Comparison of ENCODE assay signal across 7 cellular contexts in genomic region chr1:206717237-206717989, GRCh38. TPM values are rescaled to one million over a fixed set of nuclear protein-coding genes. Genes with fewer than 3 reads are reported as not detected.
DNase-seq lines count a peak whose midpoint lies in the region; ATAC-seq and TF ChIP-seq lines count a peak whose summit lies in the region.

No MANE protein-coding gene starts in this region.

- H2AFZ ChIP-seq in GM23338 (no peak overlapping the region), neuronal stem cell (ENCODE audit: low read length) (no peak overlapping the region)

- no peak overlapping the region for H4K8ac ChIP-seq in neuronal stem cell (ENCODE audit: low read depth, low read length)

- H3K4me1 ChIP-seq in mucosa of descending colon (ENCODE audit: low read depth) (peaks cover 34% of the 10 kb centered on the region), GM23338 (ENCODE audit: insufficient read depth) (no peaks in the 10 kb centered on the region), neuronal stem cell (ENCODE audit: control insufficient read depth in 2 of 2, insufficient read depth in 1 of 2, low read depth in 1 of 2, low read length in 2 of 2) (peaks cover 3 to 5% of the 10 kb centered on the region in 2 donors)

- H2BK5ac ChIP-seq in neuronal stem cell (ENCODE audit: low read length) = no peak overlapping the region

- no peak overlapping the region for H2AK5ac ChIP-seq in neuronal stem cell (ENCODE audit: low read depth, low read length)

- H3K27me3 ChIP-seq in GM23338 (ENCODE audit: insufficient read depth) (no peaks in the 10 kb centered on the region), neuronal stem cell (ENCODE audit: control insufficient read depth in 3 of 3, insufficient read depth in 3 of 3, low read depth in 1 of 3, low read length in 3 of 3) (no peaks in the 10 kb centered on the region)

- no CpG with 5 or more reads among the region's 5 CpGs for WGBS in neuronal stem cell (ENCODE audit: extremely low coverage in 2 of 2, insufficient read length in 2 of 2, insufficient replicate concordance in 1 of 2), 2 donors

- peaks cover 87% of the 10 kb centered on the region for H3K79me2 ChIP-seq in GM23338 (replicated peaks; ENCODE audit: insufficient read depth)

- no peak overlapping the region for H3K27ac Mint-ChIP-seq in GM23338

- no peaks in the 10 kb centered on the region for H3K9me3 ChIP-seq in mucosa of descending colon
- no peaks in the 10 kb centered on the region for H3K9me3 ChIP-seq in neuronal stem cell (replicated peaks in 1 of 2; ENCODE audit: control insufficient read depth in 2 of 2, insufficient read depth in 1 of 2, low read depth in 1 of 2, low read length in 2 of 2)

- H3K4me1 Mint-ChIP-seq in GM23338 = peaks cover 8% of the 10 kb centered on the region

- peaks cover 6% of the 10 kb centered on the region for H3K79me1 ChIP-seq in neuronal stem cell (ENCODE audit: low read depth, low read length)

- no peaks in the 10 kb centered on the region for H3K36me3 Mint-ChIP-seq in GM23338 (ENCODE audit: low read depth)

- no peaks in the 10 kb centered on the region for H3K9me2 ChIP-seq in GM23338 (ENCODE audit: insufficient read depth)

- H3K9me3 Mint-ChIP-seq in GM23338 = no peaks in the 10 kb centered on the region; the same call in 2 of the 3 replicates

- no peak overlapping the region for H3K4ac ChIP-seq in neuronal stem cell (ENCODE audit: low read length)

- H4K91ac ChIP-seq in neuronal stem cell (ENCODE audit: low read depth, low read length, poor library complexity) = no peak overlapping the region

- intact Hi-C loops in mucosa of descending colon (cut with DNase I, micrococcal nuclease) = loop anchor here in 1 of 2 donors (10.0 kb wide), 1 partner anchor 83 kb away; the partner anchor contains the start of gene DYRK3

- TF ChIP-seq CTCF in mucosa of descending colon (IDR thresholded peaks at IDR 0.05) (no peak), GM23338 (conservative IDR thresholded peaks at IDR 0.05; ENCODE audit: low read depth in 2 of 2) (no peak)

- DNase-seq in SKM-1 (lab: John Stamatoyannopoulos, UW; ENCODE audit: unreplicated experiment) = peak; percentile 99
- DNase-seq in mucosa of descending colon = peak in 1 of 3 donors; percentile 32
- DNase-seq in GM23338 (ENCODE audit: low spot score) = no peak
- no peak for DNase-seq in neuronal stem cell (ENCODE audit: low spot score)
- no peak for DNase-seq in dedifferentiated amniotic fluid mesenchymal stem cell (ENCODE audit: extremely low spot score)

- no peaks in the 10 kb centered on the region for H3F3A ChIP-seq in GM23338 (replicated peaks; ENCODE audit: low read depth)

- H3K23ac ChIP-seq in neuronal stem cell (ENCODE audit: low read depth, low read length, poor library complexity) = no peak overlapping the region

- no peak overlapping the region for H2BK120ac ChIP-seq in neuronal stem cell (ENCODE audit: low read depth, low read length)

- H3K36me3 ChIP-seq in mucosa of descending colon (ENCODE audit: low read depth) (no peaks in the 10 kb centered on the region), GM23338 (ENCODE audit: insufficient read depth) (no peaks in the 10 kb centered on the region), neuronal stem cell (replicated peaks in 1 of 2; ENCODE audit: control insufficient read depth in 2 of 2, insufficient read depth in 2 of 2, low read length in 2 of 2) (no peaks in the 10 kb centered on the region)

- no peak overlapping the region for H3K14ac ChIP-seq in neuronal stem cell (ENCODE audit: low read length)

- H4K20me1 ChIP-seq in GM23338 (replicated peaks; ENCODE audit: insufficient read depth) = peaks cover 27% of the 10 kb centered on the region

- H3K4me2 ChIP-seq in GM23338 (no peak overlapping the region), neuronal stem cell (ENCODE audit: insufficient read depth, low read length, poor library complexity, severe bottlenecking) (no peak overlapping the region)

- no peak overlapping the region for H3K27ac ChIP-seq in GM23338 (ENCODE audit: low read depth)
- H3K27ac ChIP-seq in neuronal stem cell (replicated peaks; ENCODE audit: low read length) = no peak overlapping the region

- H3K4me3 Mint-ChIP-seq in GM23338 = no peak overlapping the region

- H3K4me3 ChIP-seq in mucosa of descending colon (no peak overlapping the region), GM23338 (no peak overlapping the region), neuronal stem cell (ENCODE audit: low read length in 2 of 2) (no peak overlapping the region)

- ATAC-seq in GM19043 (IDR thresholded peaks at IDR 0.05; ENCODE audit: low read depth, unreplicated experiment) (peak; percentile 81), HG02884 (IDR thresholded peaks at IDR 0.05; ENCODE audit: unreplicated experiment) (peak; percentile 64), mucosa of descending colon (peak; percentile 23), GM23338 (no peak)

- H2BK15ac ChIP-seq in neuronal stem cell (ENCODE audit: low read length) = no peak overlapping the region

- no peak overlapping the region for H3K9ac ChIP-seq in neuronal stem cell (ENCODE audit: low read depth, low read length, poor library complexity)

- H3K18ac ChIP-seq in neuronal stem cell (ENCODE audit: low read length) = no peak overlapping the region

- no peak overlapping the region for H2BK12ac ChIP-seq in neuronal stem cell (ENCODE audit: low read length)

- H3K27me3 Mint-ChIP-seq in GM23338 (ENCODE audit: insufficient read depth, low read depth, poor library complexity) = peaks cover 4% of the 10 kb centered on the region

TF ChIP-seq in GM23338, 12 proteins besides CTCF, POLR2A, EP300 and RAD21 (continues in another document):
- TF ChIP-seq JUNB (IDR thresholded peaks at IDR 0.05; ENCODE audit: unreplicated experiment) = no peak
- TF ChIP-seq ETS1 (IDR thresholded peaks at IDR 0.05) = no peak
- TF ChIP-seq CREB1 (CRISPR knock-in tag; IDR thresholded peaks at IDR 0.05; ENCODE audit: low read depth) = no peak

RNA-seq across cellular contexts. Expression of gene MAPKAPK2, which starts 32.7 kb away (rescaled TPM):
- total RNA-seq in mucosa of descending colon = 10 to 100 TPM; 68.4 to 75.2 (median 72.1) TPM
- total RNA-seq in GM23338 (2014; rRNA removed; shearing (Covaris generic)) = 30.4 and 32.1 TPM in 2 replicates
- 9.6 and 10.1 TPM in 2 replicates for polyA plus RNA-seq in GM23338 (2016; fragmentation: Nextera tagmentation; extraction: Ambion mirVana)
- 54.3 TPM for polyA plus RNA-seq in neuronal stem cell (2013, experiment 1 of 2)
- polyA plus RNA-seq in neuronal stem cell (2013, experiment 2 of 2) = 54.2 TPM

RNA-seq across cellular contexts. Expression of gene IL19, which starts 53.2 kb away (rescaled TPM):
- total RNA-seq in mucosa of descending colon = not detected
- total RNA-seq in GM23338 (2014; rRNA removed; shearing (Covaris generic)) = not detected in 2 replicates
- polyA plus RNA-seq in GM23338 (2016; fragmentation: Nextera tagmentation; extraction: Ambion mirVana) = not detected in 2 replicates
- polyA plus RNA-seq in neuronal stem cell (2013, experiment 1 of 2) = not detected
- not detected for polyA plus RNA-seq in neuronal stem cell (2013, experiment 2 of 2)

RNA-seq across cellular contexts. Expression of gene IL10, which starts 54.9 kb away (rescaled TPM):
- 1 to 10 TPM; 1.0 to 2.9 (median 2.8) TPM for total RNA-seq in mucosa of descending colon
- not detected in 2 replicates for total RNA-seq in GM23338 (2014; rRNA removed; shearing (Covaris generic))
- not detected in 2 replicates for polyA plus RNA-seq in GM23338 (2016; fragmentation: Nextera tagmentation; extraction: Ambion mirVana)
- not detected for polyA plus RNA-seq in neuronal stem cell (2013, experiment 1 of 2)
- not detected for polyA plus RNA-seq in neuronal stem cell (2013, experiment 2 of 2)
